Comparison of ENCODE assay signal across 1 cellular context in the genomic region with DNA sequence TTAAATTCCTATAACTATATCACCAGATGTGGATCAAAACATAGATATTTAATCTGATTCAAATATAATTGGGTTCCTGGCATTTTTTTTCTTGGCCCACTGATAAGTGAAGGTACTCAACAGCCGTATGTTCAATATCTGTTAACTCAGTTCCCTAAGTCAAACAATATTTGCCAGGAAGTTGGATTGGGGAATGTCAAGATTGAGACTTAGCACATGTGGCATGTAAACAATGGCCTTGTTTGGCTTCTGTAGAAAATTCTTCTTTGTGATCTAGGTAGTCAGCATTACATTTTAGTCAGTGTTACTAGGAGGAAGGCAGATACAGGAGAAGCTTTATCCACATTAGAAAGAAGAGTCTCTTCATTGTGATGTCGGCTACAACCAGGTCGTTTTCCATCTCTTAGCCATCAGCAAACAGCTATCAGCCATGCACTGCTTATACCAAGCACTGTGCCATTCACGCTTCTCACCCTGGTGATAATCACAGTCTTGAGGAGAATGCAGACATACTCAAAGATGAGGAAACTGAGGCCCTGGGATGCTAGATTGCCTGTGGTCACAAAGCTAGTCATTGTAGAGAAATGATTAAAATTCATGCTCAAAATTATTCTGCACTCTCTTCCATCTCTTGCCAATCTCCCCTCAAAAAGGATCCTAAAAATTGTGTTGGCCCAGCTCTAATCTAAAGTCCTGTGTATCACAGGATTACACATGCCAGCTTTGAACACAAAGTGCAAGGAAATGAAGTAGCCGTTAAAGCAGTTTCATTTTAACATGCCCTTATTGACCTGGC.
TF ChIP-seq lines count a peak whose summit lies in the region.

No MANE protein-coding gene starts in this region.

TF ChIP-seq in HCT116, 20 proteins besides CTCF, POLR2A, EP300 and RAD21 (continued from another document):
- TF ChIP-seq, protein P1, sequence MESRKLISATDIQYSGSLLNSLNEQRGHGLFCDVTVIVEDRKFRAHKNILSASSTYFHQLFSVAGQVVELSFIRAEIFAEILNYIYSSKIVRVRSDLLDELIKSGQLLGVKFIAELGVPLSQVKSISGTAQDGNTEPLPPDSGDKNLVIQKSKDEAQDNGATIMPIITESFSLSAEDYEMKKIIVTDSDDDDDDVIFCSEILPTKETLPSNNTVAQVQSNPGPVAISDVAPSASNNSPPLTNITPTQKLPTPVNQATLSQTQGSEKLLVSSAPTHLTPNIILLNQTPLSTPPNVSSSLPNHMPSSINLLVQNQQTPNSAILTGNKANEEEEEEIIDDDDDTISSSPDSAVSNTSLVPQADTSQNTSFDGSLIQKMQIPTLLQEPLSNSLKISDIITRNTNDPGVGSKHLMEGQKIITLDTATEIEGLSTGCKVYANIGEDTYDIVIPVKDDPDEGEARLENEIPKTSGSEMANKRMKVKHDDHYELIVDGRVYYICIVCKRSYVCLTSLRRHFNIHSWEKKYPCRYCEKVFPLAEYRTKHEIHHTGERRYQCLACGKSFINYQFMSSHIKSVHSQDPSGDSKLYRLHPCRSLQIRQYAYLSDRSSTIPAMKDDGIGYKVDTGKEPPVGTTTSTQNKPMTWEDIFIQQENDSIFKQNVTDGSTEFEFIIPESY (IDR thresholded peaks at IDR 0.05; ENCODE audit: extremely low read depth, insufficient replicate concordance, low read length): no peak
- TF ChIP-seq EGR1 (IDR thresholded peaks at IDR 0.05; ENCODE audit: low read depth) (no peak), CBX3 (IDR thresholded peaks at IDR 0.05; ENCODE audit: low read depth) (no peak), CEBPB (IDR thresholded peaks at IDR 0.05; ENCODE audit: low read depth) (no peak), ZFX (IDR thresholded peaks at IDR 0.05) (no peak), JUND (IDR thresholded peaks at IDR 0.05) (no peak), SP1 (IDR thresholded peaks at IDR 0.05; ENCODE audit: low read depth) (no peak), ZNF274 (IDR thresholded peaks at IDR 0.05; ENCODE audit: low read depth, low read length) (no peak), SRF (IDR thresholded peaks at IDR 0.05; ENCODE audit: low read depth) (no peak), POLR2AphosphoS5 (IDR thresholded peaks at IDR 0.05; ENCODE audit: low read depth, low read length) (no peak), FOSL1 (IDR thresholded peaks at IDR 0.05; ENCODE audit: low read depth) (no peak), TCF7L2 (IDR thresholded peaks at IDR 0.05; ENCODE audit: borderline replicate concordance, extremely low read depth, insufficient read depth, insufficient read length) (no peak), ELF1 (IDR thresholded peaks at IDR 0.05; ENCODE audit: borderline replicate concordance, low read depth) (no peak)
- TF ChIP-seq, protein P2, sequence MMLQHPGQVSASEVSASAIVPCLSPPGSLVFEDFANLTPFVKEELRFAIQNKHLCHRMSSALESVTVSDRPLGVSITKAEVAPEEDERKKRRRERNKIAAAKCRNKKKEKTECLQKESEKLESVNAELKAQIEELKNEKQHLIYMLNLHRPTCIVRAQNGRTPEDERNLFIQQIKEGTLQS (IDR thresholded peaks at IDR 0.05): no peak
- TF ChIP-seq, protein P3, sequence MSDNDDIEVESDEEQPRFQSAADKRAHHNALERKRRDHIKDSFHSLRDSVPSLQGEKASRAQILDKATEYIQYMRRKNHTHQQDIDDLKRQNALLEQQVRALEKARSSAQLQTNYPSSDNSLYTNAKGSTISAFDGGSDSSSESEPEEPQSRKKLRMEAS (IDR thresholded peaks at IDR 0.05): no peak
- TF ChIP-seq, protein P4, sequence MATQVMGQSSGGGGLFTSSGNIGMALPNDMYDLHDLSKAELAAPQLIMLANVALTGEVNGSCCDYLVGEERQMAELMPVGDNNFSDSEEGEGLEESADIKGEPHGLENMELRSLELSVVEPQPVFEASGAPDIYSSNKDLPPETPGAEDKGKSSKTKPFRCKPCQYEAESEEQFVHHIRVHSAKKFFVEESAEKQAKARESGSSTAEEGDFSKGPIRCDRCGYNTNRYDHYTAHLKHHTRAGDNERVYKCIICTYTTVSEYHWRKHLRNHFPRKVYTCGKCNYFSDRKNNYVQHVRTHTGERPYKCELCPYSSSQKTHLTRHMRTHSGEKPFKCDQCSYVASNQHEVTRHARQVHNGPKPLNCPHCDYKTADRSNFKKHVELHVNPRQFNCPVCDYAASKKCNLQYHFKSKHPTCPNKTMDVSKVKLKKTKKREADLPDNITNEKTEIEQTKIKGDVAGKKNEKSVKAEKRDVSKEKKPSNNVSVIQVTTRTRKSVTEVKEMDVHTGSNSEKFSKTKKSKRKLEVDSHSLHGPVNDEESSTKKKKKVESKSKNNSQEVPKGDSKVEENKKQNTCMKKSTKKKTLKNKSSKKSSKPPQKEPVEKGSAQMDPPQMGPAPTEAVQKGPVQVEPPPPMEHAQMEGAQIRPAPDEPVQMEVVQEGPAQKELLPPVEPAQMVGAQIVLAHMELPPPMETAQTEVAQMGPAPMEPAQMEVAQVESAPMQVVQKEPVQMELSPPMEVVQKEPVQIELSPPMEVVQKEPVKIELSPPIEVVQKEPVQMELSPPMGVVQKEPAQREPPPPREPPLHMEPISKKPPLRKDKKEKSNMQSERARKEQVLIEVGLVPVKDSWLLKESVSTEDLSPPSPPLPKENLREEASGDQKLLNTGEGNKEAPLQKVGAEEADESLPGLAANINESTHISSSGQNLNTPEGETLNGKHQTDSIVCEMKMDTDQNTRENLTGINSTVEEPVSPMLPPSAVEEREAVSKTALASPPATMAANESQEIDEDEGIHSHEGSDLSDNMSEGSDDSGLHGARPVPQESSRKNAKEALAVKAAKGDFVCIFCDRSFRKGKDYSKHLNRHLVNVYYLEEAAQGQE (IDR thresholded peaks at IDR 0.05; ENCODE audit: low read depth): no peak
